22 cellular contexts compared by ENCODE assay signal in the genomic region with DNA sequence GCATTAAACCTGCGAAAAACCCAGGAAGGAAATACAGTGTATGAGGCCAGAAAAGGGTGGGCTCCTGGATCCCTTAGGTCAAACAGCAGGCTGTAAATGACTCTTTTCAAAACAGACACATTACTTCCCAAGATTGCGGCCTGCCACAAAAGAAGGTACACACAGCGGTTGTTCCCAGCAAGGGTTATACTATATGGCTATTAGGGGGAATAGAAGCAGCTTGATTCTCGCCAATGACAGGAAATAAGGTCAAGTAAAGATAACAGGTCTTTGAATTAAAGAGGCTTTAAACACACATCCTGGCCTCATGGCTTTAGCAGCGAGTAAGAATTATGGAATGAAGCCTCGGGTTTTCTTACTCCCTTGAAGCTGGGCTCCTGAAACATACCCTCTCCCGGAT. TPM values are rescaled to one million over a fixed set of nuclear protein-coding genes. Genes with fewer than 3 reads are reported as not detected.
DNase-seq lines count a peak whose midpoint lies in the region; ATAC-seq and TF ChIP-seq lines count a peak whose summit lies in the region.
"Had no signal": no experiment of that assay in that cellular context is flagged by ENCODE, and none has a peak within 500 bp of the region (broad histone marks: within the 10 kb centered on the region; RNA-seq: fewer than 3 reads in every experiment).

No MANE protein-coding gene starts in this region.

- H3K27ac Mint-ChIP-seq in WTC11 (no peak overlapping the region), nephron progenitor cell (peak overlapping the region; percentile 92)

- no peaks in the 10 kb centered on the region for H3F3A ChIP-seq in Loucy (ENCODE audit: low read depth)

- no peak for TF ChIP-seq CTCF in Loucy (conservative IDR thresholded peaks at IDR 0.05; ENCODE audit: low read length)
- TF ChIP-seq CTCF in WTC11 (IDR thresholded peaks at IDR 0.05): no peak
- TF ChIP-seq CTCF in nephron progenitor cell (IDR thresholded peaks at IDR 0.05): no peak
- TF ChIP-seq CTCF in mammary epithelial cell (conservative IDR thresholded peaks at IDR 0.05 in 1 of 2, IDR thresholded peaks at IDR 0.05 in 1 of 2; ENCODE audit: extremely low read depth in 1 of 2, insufficient read depth in 1 of 2, low read depth in 1 of 2, low read length in 2 of 2): no peak
- TF ChIP-seq CTCF in spleen (IDR thresholded peaks at IDR 0.05 in 8 of 11, conservative IDR thresholded peaks at IDR 0.05 in 3 of 11): no peak

- H3K4me3 Mint-ChIP-seq in WTC11: no peak overlapping the region
- H3K4me3 Mint-ChIP-seq in nephron progenitor cell: peak overlapping the region; percentile 15
- H3K4me3 Mint-ChIP-seq: H9 had no signal

- WGBS in mammary epithelial cell (ENCODE audit: low coverage, missing lambda C conversion rate): 80% methylated on average over 7 of the region's 7 CpGs
- WGBS in spleen, 5 donors: 22 to 37% (median 26%) methylated on average over 7 of the region's 7 CpGs

- H3K4me1 Mint-ChIP-seq in WTC11 (peaks cover 12% of the 10 kb centered on the region), nephron progenitor cell (peaks cover 32% of the 10 kb centered on the region)

- H3K9me3 ChIP-seq in Loucy (ENCODE audit: insufficient read depth, low read depth, low read length): no peaks in the 10 kb centered on the region
- H3K9me3 ChIP-seq in mammary epithelial cell (replicated peaks; ENCODE audit: insufficient read depth, low read length): peaks cover 3% of the 10 kb centered on the region
- peaks cover under 1 to 21% (median 14%) of the 10 kb centered on the region in 8 donors for H3K9me3 ChIP-seq in spleen

- H3K4me3 ChIP-seq in Loucy (ENCODE audit: low read length, poor library complexity, severe bottlenecking): no peak overlapping the region
- no peak overlapping the region for H3K4me3 ChIP-seq in mammary epithelial cell (replicated peaks in 1 of 3; ENCODE audit: insufficient read depth in 1 of 3, low read depth in 2 of 3, low read length in 3 of 3)
- H3K4me3 ChIP-seq in spleen: no peak overlapping the region
- H3K4me3 ChIP-seq: K562 had no signal

- CTCF ChIA-PET in WTC11 (lab: Charles Lee): interaction anchor here (0.6 kb wide), 1 partner anchor 78 kb away, joined by 3 read pairs; no protein-coding TSS in a partner anchor
- CTCF ChIA-PET in mammary epithelial cell (lab: Charles Lee; ENCODE audit: low non-redundant PET): no interaction called here

- H2AFZ ChIP-seq in Loucy (ENCODE audit: low read length) (no peak overlapping the region), mammary epithelial cell (ENCODE audit: low read depth, low read length) (no peak overlapping the region)

- H3K4me1 ChIP-seq in Loucy (ENCODE audit: insufficient read depth, low read length, poor library complexity, severe bottlenecking) (peaks cover 15% of the 10 kb centered on the region), mammary epithelial cell (ENCODE audit: insufficient read depth, low read length) (no peaks in the 10 kb centered on the region), spleen (no peaks in the 10 kb centered on the region)

- BruUV-seq in mammary epithelial cell (replicated peaks; lab: Mats Ljungman, UMichigan): no TSS peak

- H3K9me3 Mint-ChIP-seq in WTC11: peaks cover 31% of the 10 kb centered on the region
- peaks cover 27% of the 10 kb centered on the region for H3K9me3 Mint-ChIP-seq in nephron progenitor cell

- no peaks in the 10 kb centered on the region for H3K9me2 ChIP-seq in Loucy (replicated peaks; ENCODE audit: low read depth, low read length)

- DNase-seq in WTC11 (ENCODE audit: low spot score): no peak
- no peak for DNase-seq in left colon
- DNase-seq in nephron progenitor cell: no peak
- DNase-seq in mammary epithelial cell: no peak
- no peak for DNase-seq in spleen
- no peak for DNase-seq in NOMO-1 (lab: John Stamatoyannopoulos, UW; ENCODE audit: unreplicated experiment in 2 of 2)
- DNase-seq: GDM1, H9, MM.1S, NCI-H1048, NCI-H1417 treated with DMSO at 0.1 percent for 48 hours, NCI-H1930, NCI-H524 treated with DMSO at 0.1 percent for 48 hours, OCI-M1, Right ventricle myocardium superior had no signal

- H3K27me3 ChIP-seq in Loucy (ENCODE audit: insufficient read depth, low read length, poor library complexity, severe bottlenecking) (no peaks in the 10 kb centered on the region), mammary epithelial cell (ENCODE audit: insufficient read depth, low read length) (no peaks in the 10 kb centered on the region), spleen (replicated peaks in 1 of 7) (peaks cover 0 to 2% (median 0%) of the 10 kb centered on the region in 7 donors)

- TF ChIP-seq POLR2A in spleen (IDR thresholded peaks at IDR 0.05): no peak

- H4K20me1 ChIP-seq in Loucy (ENCODE audit: insufficient read depth, low read length, poor library complexity, severe bottlenecking) (no peaks in the 10 kb centered on the region), mammary epithelial cell (ENCODE audit: insufficient read depth, low read length) (no peaks in the 10 kb centered on the region)

- ATAC-seq in WTC11 (peak; percentile 22; the same call in 1 of the 2 replicates), left colon (peak; percentile 59), GM21723 (IDR thresholded peaks at IDR 0.05; ENCODE audit: unreplicated experiment) (no peak)
- ATAC-seq: HepG2, K562 had no signal

- H3K27ac ChIP-seq in mammary epithelial cell (ENCODE audit: insufficient read depth, low read depth, low read length): no peak overlapping the region
- H3K27ac ChIP-seq in spleen: no peak overlapping the region
- H3K27ac ChIP-seq: C4-2B, HL-60 had no signal

- H3K36me3 ChIP-seq in Loucy (ENCODE audit: insufficient read depth, low read length) (no peaks in the 10 kb centered on the region), mammary epithelial cell (ENCODE audit: insufficient read depth, low read length) (no peaks in the 10 kb centered on the region), spleen (no peaks in the 10 kb centered on the region)

- H3K36me3 Mint-ChIP-seq in WTC11 (peaks cover 17% of the 10 kb centered on the region), nephron progenitor cell (ENCODE audit: low read depth) (peaks cover 18% of the 10 kb centered on the region)

- H3K79me2 ChIP-seq in Loucy (ENCODE audit: insufficient read depth, low read length) (no peaks in the 10 kb centered on the region), mammary epithelial cell (ENCODE audit: insufficient read depth, low read length) (no peaks in the 10 kb centered on the region)

- dilution Hi-C loops in mammary epithelial cell (cut with HindIII; ENCODE audit: low sequenced_read_pairs): no loop called here

- POLR2A ChIA-PET in WTC11 (lab: Charles Lee): no interaction called here

- intact Hi-C loops in left colon (cut with DNase I, micrococcal nuclease): no loop called here
- intact Hi-C loops in mammary epithelial cell (cut with micrococcal nuclease): no loop called here
- intact Hi-C loops in spleen (cut with DNase I; ENCODE audit: low total_unique reads): no loop called here

- H3K27me3 Mint-ChIP-seq in WTC11 (ENCODE audit: low read depth) (no peaks in the 10 kb centered on the region; the same call in 1 of the 2 replicates), nephron progenitor cell (ENCODE audit: low read depth, poor library complexity) (no peaks in the 10 kb centered on the region)

- in situ Hi-C loops in mammary epithelial cell (cut with MboI; ENCODE audit: low sequenced_read_pairs in 2 of 2): no loop called here

- H3K4me2 ChIP-seq in Loucy (ENCODE audit: low read depth, low read length, poor library complexity, severe bottlenecking) (peak overlapping the region; percentile 31), mammary epithelial cell (ENCODE audit: insufficient read depth, low read depth, low read length) (no peak overlapping the region)

- no peak overlapping the region for H3K9ac ChIP-seq in Loucy (ENCODE audit: low read depth, low read length, poor library complexity, severe bottlenecking)
- no peak overlapping the region for H3K9ac ChIP-seq in mammary epithelial cell (ENCODE audit: insufficient read depth, low read length)

TF ChIP-seq in WTC11, 78 proteins besides CTCF, POLR2A, EP300 and RAD21 (continues in another document):
- TF ChIP-seq MXD4 (CRISPR knock-in tag; IDR thresholded peaks at IDR 0.05; ENCODE audit: borderline replicate concordance) (no peak), NFE2L1 (CRISPR knock-in tag; IDR thresholded peaks at IDR 0.05) (no peak), ZNF396 (CRISPR knock-in tag; IDR thresholded peaks at IDR 0.05; ENCODE audit: borderline replicate concordance) (no peak), ZNF219 (CRISPR knock-in tag; IDR thresholded peaks at IDR 0.05; ENCODE audit: borderline replicate concordance) (no peak), TCF7 (CRISPR knock-in tag; IDR thresholded peaks at IDR 0.05; ENCODE audit: low read depth) (no peak), NR3C1 (CRISPR knock-in tag; conservative IDR thresholded peaks at IDR 0.05; ENCODE audit: low read depth) (no peak), FOXK1 (CRISPR knock-in tag; IDR thresholded peaks at IDR 0.05) (no peak), RELA (CRISPR knock-in tag; IDR thresholded peaks at IDR 0.05; ENCODE audit: borderline replicate concordance) (no peak), NR1H2 (CRISPR knock-in tag; IDR thresholded peaks at IDR 0.05) (no peak), GRHL2 (CRISPR knock-in tag; IDR thresholded peaks at IDR 0.05; ENCODE audit: insufficient replicate concordance, severe bottlenecking) (no peak)
- TF ChIP-seq, protein P1, sequence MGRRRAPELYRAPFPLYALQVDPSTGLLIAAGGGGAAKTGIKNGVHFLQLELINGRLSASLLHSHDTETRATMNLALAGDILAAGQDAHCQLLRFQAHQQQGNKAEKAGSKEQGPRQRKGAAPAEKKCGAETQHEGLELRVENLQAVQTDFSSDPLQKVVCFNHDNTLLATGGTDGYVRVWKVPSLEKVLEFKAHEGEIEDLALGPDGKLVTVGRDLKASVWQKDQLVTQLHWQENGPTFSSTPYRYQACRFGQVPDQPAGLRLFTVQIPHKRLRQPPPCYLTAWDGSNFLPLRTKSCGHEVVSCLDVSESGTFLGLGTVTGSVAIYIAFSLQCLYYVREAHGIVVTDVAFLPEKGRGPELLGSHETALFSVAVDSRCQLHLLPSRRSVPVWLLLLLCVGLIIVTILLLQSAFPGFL (CRISPR knock-in tag; IDR thresholded peaks at IDR 0.05; ENCODE audit: borderline replicate concordance): no peak

RNA-seq across cellular contexts. Expression of a gene that starts 58.3 kb away (rescaled TPM):
- total RNA-seq in WTC11 (2021) (2.1 to 3.4 TPM (median 3.1 TPM) in 3 replicates), left colon (not detected), mammary epithelial cell (not detected), spleen (under 1 TPM in 1 of 7 donors, not detected in 6; 0.20 TPM)
- polyA plus RNA-seq in mammary epithelial cell (not detected), spleen (under 1 TPM; 0.03 to 0.22 (median 0.19) TPM)
- not detected for polyA minus RNA-seq in mammary epithelial cell
- total RNA-seq: HepG2, Right ventricle myocardium superior, SK-MEL-5 had no signal
